In genomic region chr5:31806566-31806965, GRCh38 we compare ENCODE assay signal across 23 cellular contexts.
"Had no signal": no experiment of that assay in that cellular context is flagged by ENCODE, and none has a peak within 500 bp of the region (broad histone marks: within the 10 kb centered on the region; RNA-seq: fewer than 3 reads in every experiment).

No MANE protein-coding gene starts in this region.

- H3K4me1 ChIP-seq: esophagus squamous epithelium, pancreas, transverse colon, upper lobe of right lung, uterus had no signal

- H3K9me3 ChIP-seq: esophagus squamous epithelium, gastrocnemius medialis, mucosa of descending colon, neutrophil, pancreas, suprapubic skin, transverse colon, upper lobe of right lung, uterus had no signal

- H3K4me3 ChIP-seq: coronary artery, esophagus squamous epithelium, gastrocnemius medialis, lung, mucosa of descending colon, pancreas, smooth muscle cell, suprapubic skin, transverse colon, upper lobe of right lung, uterus had no signal

- DNase-seq: dermis blood vessel endothelial cell; effector memory CD4-positive, alpha-beta T cell; erythroblast; esophagus squamous epithelium; gastrocnemius medialis; head of caudate nucleus; mucosa of descending colon; naive B cell; pancreas; stimulated activated CD4-positive, alpha-beta T cell treated with anti-CD3 and anti-CD28 coated beads, Interleukin-12 subunit alpha, Interleukin-12 subunit beta, amount 100 ng/mL, for 4 hours; stimulated activated CD4-positive, alpha-beta T cell treated with anti-CD3 and anti-CD28 coated beads, Interleukin-1b, Interleukin-23, amount 100 ng/mL, for 48 hours; stimulated activated CD4-positive, alpha-beta T cell treated with anti-CD3 and anti-CD28 coated beads, Interleukin-4, amount 100 ng/mL, for 1 hour; stimulated activated CD8-positive, alpha-beta memory T cell treated with anti-CD3 and anti-CD28 coated beads, Interleukin-4, amount 100 ng/mL, for 48 hours; stimulated activated naive CD4-positive, alpha-beta T cell; stimulated activated naive CD8-positive, alpha-beta T cell treated with anti-CD3 and anti-CD28 coated beads, Interleukin-15, amount 100 ng/mL, for 72 hours; transverse colon; upper lobe of right lung; uterus had no signal

- H3K4me2 ChIP-seq: smooth muscle cell had no signal

- H3K27me3 ChIP-seq: gastrocnemius medialis, neutrophil, pancreas, transverse colon, upper lobe of right lung, uterus had no signal

- H3K36me3 ChIP-seq: esophagus squamous epithelium, gastrocnemius medialis, neutrophil, pancreas, suprapubic skin, transverse colon, upper lobe of right lung, uterus had no signal

- H3K27ac ChIP-seq: coronary artery, esophagus squamous epithelium, gastrocnemius medialis, neutrophil, pancreas, suprapubic skin, transverse colon, upper lobe of right lung, uterus had no signal
